Comparison of ENCODE assay signal across 17 cellular contexts in genomic region chr1:73820843-73821242, GRCh38.
"Had no signal": no experiment of that assay in that cellular context is flagged by ENCODE, and none has a peak within 500 bp of the region (broad histone marks: within the 10 kb centered on the region; RNA-seq: fewer than 3 reads in every experiment).

No MANE protein-coding gene starts in this region.

- H3K4me1 Mint-ChIP-seq: activated CD8-positive, alpha-beta memory T cell treated with anti-CD3 and anti-CD28 coated beads, Interleukin-2, amount 10 ng/mL, durations not matched to agents 7 days and 5 days; brain; endodermal cell; nephron had no signal

- H3K9me3 Mint-ChIP-seq: endodermal cell had no signal

- H3K36me3 Mint-ChIP-seq: activated CD8-positive, alpha-beta memory T cell treated with anti-CD3 and anti-CD28 coated beads, Interleukin-2, amount 10 ng/mL, durations not matched to agents 7 days and 5 days; activated naive CD8-positive, alpha-beta T cell had no signal

- H3K27me3 Mint-ChIP-seq: activated CD8-positive, alpha-beta memory T cell treated with anti-CD3 and anti-CD28 coated beads, Interleukin-2, amount 10 ng/mL, durations not matched to agents 7 days and 5 days; activated naive CD8-positive, alpha-beta T cell; progenitor cell of endocrine pancreas had no signal

- ATAC-seq: activated CD8-positive, alpha-beta memory T cell treated with anti-CD3 and anti-CD28 coated beads, Interleukin-2, amount 10 ng/mL, durations not matched to agents 7 days and 5 days; activated T-cell treated with anti-CD3 and anti-CD28 coated beads, Interleukin-2, amount 50 U/mL, for 4 hours; left ventricle myocardium superior; right cardiac atrium had no signal

- H3K27ac Mint-ChIP-seq: activated CD8-positive, alpha-beta memory T cell treated with anti-CD3 and anti-CD28 coated beads, Interleukin-2, amount 10 ng/mL, durations not matched to agents 7 days and 5 days; activated naive CD8-positive, alpha-beta T cell; brain; endodermal cell; nephron; progenitor cell of endocrine pancreas had no signal

- DNase-seq: activated CD4-positive, alpha-beta T cell treated with anti-CD3 and anti-CD28 coated beads, Interleukin-2, amount 50 U/mL, for 48 hours; activated CD4-positive, CD25-positive, alpha-beta regulatory T cell treated with anti-CD3 and anti-CD28 coated beads, Interleukin-2, amount 50 U/mL, for 72 hours; activated CD8-positive, alpha-beta memory T cell treated with anti-CD3 and anti-CD28 coated beads, Interleukin-2, amount 10 ng/mL, durations not matched to agents 7 days and 5 days; activated gamma-delta T cell; activated T-cell treated with anti-CD3 and anti-CD28 coated beads, Interleukin-2, amount 50 U/mL, for 4 hours; amygdala; endodermal cell; erythroblast; left ventricle myocardium superior; mesendoderm; occipital lobe; right cardiac atrium; small intestine had no signal

- H3K4me3 Mint-ChIP-seq: activated CD8-positive, alpha-beta memory T cell treated with anti-CD3 and anti-CD28 coated beads, Interleukin-2, amount 10 ng/mL, durations not matched to agents 7 days and 5 days; activated naive CD8-positive, alpha-beta T cell; activated T-cell treated with anti-CD3 and anti-CD28 coated beads, Interleukin-2, amount 50 U/mL, for 4 hours; brain; endodermal cell; nephron had no signal
